1 cellular context compared by ENCODE assay signal in genomic region chr16:4693296-4693955, GRCh38.
A peak's percentile ranks its signal among the peaks of the same experiment; 100 is the strongest.
TF ChIP-seq lines count a peak whose summit lies in the region.

Gene NUDT16L1, plus strand, starts transcription at chr16:4693562. Its CDS starts 165 bp downstream, at chr16:4693727.

TF ChIP-seq in HepG2, 621 proteins besides CTCF, POLR2A, EP300 and RAD21 (continued from another document and continues in another):
- TF ChIP-seq, protein P1, sequence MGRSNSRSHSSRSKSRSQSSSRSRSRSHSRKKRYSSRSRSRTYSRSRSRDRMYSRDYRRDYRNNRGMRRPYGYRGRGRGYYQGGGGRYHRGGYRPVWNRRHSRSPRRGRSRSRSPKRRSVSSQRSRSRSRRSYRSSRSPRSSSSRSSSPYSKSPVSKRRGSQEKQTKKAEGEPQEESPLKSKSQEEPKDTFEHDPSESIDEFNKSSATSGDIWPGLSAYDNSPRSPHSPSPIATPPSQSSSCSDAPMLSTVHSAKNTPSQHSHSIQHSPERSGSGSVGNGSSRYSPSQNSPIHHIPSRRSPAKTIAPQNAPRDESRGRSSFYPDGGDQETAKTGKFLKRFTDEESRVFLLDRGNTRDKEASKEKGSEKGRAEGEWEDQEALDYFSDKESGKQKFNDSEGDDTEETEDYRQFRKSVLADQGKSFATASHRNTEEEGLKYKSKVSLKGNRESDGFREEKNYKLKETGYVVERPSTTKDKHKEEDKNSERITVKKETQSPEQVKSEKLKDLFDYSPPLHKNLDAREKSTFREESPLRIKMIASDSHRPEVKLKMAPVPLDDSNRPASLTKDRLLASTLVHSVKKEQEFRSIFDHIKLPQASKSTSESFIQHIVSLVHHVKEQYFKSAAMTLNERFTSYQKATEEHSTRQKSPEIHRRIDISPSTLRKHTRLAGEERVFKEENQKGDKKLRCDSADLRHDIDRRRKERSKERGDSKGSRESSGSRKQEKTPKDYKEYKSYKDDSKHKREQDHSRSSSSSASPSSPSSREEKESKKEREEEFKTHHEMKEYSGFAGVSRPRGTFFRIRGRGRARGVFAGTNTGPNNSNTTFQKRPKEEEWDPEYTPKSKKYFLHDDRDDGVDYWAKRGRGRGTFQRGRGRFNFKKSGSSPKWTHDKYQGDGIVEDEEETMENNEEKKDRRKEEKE (IDR thresholded peaks at IDR 0.05) = no peak
- TF ChIP-seq MAFG (CRISPR knock-in tag; IDR thresholded peaks at IDR 0.05) (no peak), GPBP1L1 (CRISPR knock-in tag; IDR thresholded peaks at IDR 0.05) (no peak), FLYWCH1 (CRISPR knock-in tag; IDR thresholded peaks at IDR 0.05) (no peak), KLF13 (CRISPR knock-in tag; IDR thresholded peaks at IDR 0.05) (no peak), RBFOX2 (IDR thresholded peaks at IDR 0.05; ENCODE audit: low read depth, low read length) (peak; percentile 91), ARNT2 (CRISPR knock-in tag; IDR thresholded peaks at IDR 0.05; ENCODE audit: low read depth) (peak; percentile 65), HNRNPLL (IDR thresholded peaks at IDR 0.05; ENCODE audit: low read depth, low read length, poor library complexity, severe bottlenecking) (peak; percentile 67), ZEB1 (IDR thresholded peaks at IDR 0.05; ENCODE audit: insufficient replicate concordance, low read depth) (no peak), ZNF143 (CRISPR knock-in tag; IDR thresholded peaks at IDR 0.05) (no peak), ZNF333 (CRISPR knock-in tag; IDR thresholded peaks at IDR 0.05; ENCODE audit: borderline replicate concordance) (no peak; the same call in 1 of the 2 replicates), SOX6 (IDR thresholded peaks at IDR 0.05) (no peak), SOX6 (CRISPR knock-in tag; IDR thresholded peaks at IDR 0.05) (no peak; the same call in 1 of the 2 replicates), PCBP1 (IDR thresholded peaks at IDR 0.05; ENCODE audit: borderline replicate concordance, low read depth, low read length) (no peak), MBNL3 (CRISPR knock-in tag; conservative IDR thresholded peaks at IDR 0.05) (no peak), NRL (CRISPR knock-in tag; IDR thresholded peaks at IDR 0.05; ENCODE audit: borderline replicate concordance) (peak; percentile 51; the same call in 1 of the 2 replicates), ZNF580 (CRISPR knock-in tag; IDR thresholded peaks at IDR 0.05; ENCODE audit: borderline replicate concordance, low read depth) (no peak; the same call in 1 of the 2 replicates), ASH2L (IDR thresholded peaks at IDR 0.05; ENCODE audit: insufficient read length, low read depth, low read length) (no peak), ZNF619 (CRISPR knock-in tag; IDR thresholded peaks at IDR 0.05) (no peak), MAFF (IDR thresholded peaks at IDR 0.05; ENCODE audit: low read depth, low read length) (no peak), PRPF4 (IDR thresholded peaks at IDR 0.05; ENCODE audit: low read depth, low read length, poor library complexity, severe bottlenecking) (no peak), ZBTB46 (CRISPR knock-in tag; IDR thresholded peaks at IDR 0.05; ENCODE audit: borderline replicate concordance) (no peak), RXRA (CRISPR knock-in tag; IDR thresholded peaks at IDR 0.05) (0 out of 2 replicates have a peak, but pooled peaks have one; percentile 29), ZNF20 (CRISPR knock-in tag; IDR thresholded peaks at IDR 0.05) (no peak), ZBTB38 (CRISPR knock-in tag; IDR thresholded peaks at IDR 0.05) (peak; percentile 17; the same call in 1 of the 2 replicates), ZNF660 (CRISPR knock-in tag; IDR thresholded peaks at IDR 0.05; ENCODE audit: borderline replicate concordance, low read depth) (no peak), ZNF350 (CRISPR knock-in tag; IDR thresholded peaks at IDR 0.05; ENCODE audit: borderline replicate concordance, low read depth) (0 out of 2 replicates have a peak, but pooled peaks have one; percentile 17), ZNF121 (CRISPR knock-in tag; IDR thresholded peaks at IDR 0.05) (no peak), JDP2 (CRISPR knock-in tag; IDR thresholded peaks at IDR 0.05; ENCODE audit: borderline replicate concordance) (no peak), ZNF430 (CRISPR knock-in tag; IDR thresholded peaks at IDR 0.05) (no peak), NCOA5 (CRISPR knock-in tag; IDR thresholded peaks at IDR 0.05) (no peak), RFX1 (IDR thresholded peaks at IDR 0.05) (no peak)
- TF ChIP-seq, protein P2, sequence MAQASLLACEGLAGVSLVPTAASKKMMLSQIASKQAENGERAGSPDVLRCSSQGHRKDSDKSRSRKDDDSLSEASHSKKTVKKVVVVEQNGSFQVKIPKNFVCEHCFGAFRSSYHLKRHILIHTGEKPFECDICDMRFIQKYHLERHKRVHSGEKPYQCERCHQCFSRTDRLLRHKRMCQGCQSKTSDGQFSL (CRISPR knock-in tag; IDR thresholded peaks at IDR 0.05) = no peak
- TF ChIP-seq, protein P3, sequence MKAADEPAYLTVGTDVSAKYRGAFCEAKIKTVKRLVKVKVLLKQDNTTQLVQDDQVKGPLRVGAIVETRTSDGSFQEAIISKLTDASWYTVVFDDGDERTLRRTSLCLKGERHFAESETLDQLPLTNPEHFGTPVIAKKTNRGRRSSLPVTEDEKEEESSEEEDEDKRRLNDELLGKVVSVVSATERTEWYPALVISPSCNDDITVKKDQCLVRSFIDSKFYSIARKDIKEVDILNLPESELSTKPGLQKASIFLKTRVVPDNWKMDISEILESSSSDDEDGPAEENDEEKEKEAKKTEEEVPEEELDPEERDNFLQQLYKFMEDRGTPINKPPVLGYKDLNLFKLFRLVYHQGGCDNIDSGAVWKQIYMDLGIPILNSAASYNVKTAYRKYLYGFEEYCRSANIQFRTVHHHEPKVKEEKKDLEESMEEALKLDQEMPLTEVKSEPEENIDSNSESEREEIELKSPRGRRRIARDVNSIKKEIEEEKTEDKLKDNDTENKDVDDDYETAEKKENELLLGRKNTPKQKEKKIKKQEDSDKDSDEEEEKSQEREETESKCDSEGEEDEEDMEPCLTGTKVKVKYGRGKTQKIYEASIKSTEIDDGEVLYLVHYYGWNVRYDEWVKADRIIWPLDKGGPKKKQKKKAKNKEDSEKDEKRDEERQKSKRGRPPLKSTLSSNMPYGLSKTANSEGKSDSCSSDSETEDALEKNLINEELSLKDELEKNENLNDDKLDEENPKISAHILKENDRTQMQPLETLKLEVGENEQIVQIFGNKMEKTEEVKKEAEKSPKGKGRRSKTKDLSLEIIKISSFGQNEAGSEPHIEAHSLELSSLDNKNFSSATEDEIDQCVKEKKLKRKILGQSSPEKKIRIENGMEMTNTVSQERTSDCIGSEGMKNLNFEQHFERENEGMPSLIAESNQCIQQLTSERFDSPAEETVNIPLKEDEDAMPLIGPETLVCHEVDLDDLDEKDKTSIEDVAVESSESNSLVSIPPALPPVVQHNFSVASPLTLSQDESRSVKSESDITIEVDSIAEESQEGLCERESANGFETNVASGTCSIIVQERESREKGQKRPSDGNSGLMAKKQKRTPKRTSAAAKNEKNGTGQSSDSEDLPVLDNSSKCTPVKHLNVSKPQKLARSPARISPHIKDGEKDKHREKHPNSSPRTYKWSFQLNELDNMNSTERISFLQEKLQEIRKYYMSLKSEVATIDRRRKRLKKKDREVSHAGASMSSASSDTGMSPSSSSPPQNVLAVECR (CRISPR knock-in tag; IDR thresholded peaks at IDR 0.05; ENCODE audit: borderline replicate concordance) = peak; percentile 71; the same call in 1 of the 2 replicates
- TF ChIP-seq, protein P4, sequence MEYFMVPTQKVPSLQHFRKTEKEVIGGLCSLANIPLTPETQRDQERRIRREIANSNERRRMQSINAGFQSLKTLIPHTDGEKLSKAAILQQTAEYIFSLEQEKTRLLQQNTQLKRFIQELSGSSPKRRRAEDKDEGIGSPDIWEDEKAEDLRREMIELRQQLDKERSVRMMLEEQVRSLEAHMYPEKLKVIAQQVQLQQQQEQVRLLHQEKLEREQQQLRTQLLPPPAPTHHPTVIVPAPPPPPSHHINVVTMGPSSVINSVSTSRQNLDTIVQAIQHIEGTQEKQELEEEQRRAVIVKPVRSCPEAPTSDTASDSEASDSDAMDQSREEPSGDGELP (IDR thresholded peaks at IDR 0.05; ENCODE audit: borderline replicate concordance, low read depth) = no peak
- TF ChIP-seq, protein P5, sequence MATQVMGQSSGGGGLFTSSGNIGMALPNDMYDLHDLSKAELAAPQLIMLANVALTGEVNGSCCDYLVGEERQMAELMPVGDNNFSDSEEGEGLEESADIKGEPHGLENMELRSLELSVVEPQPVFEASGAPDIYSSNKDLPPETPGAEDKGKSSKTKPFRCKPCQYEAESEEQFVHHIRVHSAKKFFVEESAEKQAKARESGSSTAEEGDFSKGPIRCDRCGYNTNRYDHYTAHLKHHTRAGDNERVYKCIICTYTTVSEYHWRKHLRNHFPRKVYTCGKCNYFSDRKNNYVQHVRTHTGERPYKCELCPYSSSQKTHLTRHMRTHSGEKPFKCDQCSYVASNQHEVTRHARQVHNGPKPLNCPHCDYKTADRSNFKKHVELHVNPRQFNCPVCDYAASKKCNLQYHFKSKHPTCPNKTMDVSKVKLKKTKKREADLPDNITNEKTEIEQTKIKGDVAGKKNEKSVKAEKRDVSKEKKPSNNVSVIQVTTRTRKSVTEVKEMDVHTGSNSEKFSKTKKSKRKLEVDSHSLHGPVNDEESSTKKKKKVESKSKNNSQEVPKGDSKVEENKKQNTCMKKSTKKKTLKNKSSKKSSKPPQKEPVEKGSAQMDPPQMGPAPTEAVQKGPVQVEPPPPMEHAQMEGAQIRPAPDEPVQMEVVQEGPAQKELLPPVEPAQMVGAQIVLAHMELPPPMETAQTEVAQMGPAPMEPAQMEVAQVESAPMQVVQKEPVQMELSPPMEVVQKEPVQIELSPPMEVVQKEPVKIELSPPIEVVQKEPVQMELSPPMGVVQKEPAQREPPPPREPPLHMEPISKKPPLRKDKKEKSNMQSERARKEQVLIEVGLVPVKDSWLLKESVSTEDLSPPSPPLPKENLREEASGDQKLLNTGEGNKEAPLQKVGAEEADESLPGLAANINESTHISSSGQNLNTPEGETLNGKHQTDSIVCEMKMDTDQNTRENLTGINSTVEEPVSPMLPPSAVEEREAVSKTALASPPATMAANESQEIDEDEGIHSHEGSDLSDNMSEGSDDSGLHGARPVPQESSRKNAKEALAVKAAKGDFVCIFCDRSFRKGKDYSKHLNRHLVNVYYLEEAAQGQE (IDR thresholded peaks at IDR 0.05; ENCODE audit: borderline replicate concordance in 1 of 2, low read depth in 1 of 2, low read length in 2 of 2) = no peak
- TF ChIP-seq, protein P6, sequence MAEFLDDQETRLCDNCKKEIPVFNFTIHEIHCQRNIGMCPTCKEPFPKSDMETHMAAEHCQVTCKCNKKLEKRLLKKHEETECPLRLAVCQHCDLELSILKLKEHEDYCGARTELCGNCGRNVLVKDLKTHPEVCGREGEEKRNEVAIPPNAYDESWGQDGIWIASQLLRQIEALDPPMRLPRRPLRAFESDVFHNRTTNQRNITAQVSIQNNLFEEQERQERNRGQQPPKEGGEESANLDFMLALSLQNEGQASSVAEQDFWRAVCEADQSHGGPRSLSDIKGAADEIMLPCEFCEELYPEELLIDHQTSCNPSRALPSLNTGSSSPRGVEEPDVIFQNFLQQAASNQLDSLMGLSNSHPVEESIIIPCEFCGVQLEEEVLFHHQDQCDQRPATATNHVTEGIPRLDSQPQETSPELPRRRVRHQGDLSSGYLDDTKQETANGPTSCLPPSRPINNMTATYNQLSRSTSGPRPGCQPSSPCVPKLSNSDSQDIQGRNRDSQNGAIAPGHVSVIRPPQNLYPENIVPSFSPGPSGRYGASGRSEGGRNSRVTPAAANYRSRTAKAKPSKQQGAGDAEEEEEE (CRISPR knock-in tag; IDR thresholded peaks at IDR 0.05; ENCODE audit: borderline replicate concordance) = no peak
- TF ChIP-seq, protein P7, sequence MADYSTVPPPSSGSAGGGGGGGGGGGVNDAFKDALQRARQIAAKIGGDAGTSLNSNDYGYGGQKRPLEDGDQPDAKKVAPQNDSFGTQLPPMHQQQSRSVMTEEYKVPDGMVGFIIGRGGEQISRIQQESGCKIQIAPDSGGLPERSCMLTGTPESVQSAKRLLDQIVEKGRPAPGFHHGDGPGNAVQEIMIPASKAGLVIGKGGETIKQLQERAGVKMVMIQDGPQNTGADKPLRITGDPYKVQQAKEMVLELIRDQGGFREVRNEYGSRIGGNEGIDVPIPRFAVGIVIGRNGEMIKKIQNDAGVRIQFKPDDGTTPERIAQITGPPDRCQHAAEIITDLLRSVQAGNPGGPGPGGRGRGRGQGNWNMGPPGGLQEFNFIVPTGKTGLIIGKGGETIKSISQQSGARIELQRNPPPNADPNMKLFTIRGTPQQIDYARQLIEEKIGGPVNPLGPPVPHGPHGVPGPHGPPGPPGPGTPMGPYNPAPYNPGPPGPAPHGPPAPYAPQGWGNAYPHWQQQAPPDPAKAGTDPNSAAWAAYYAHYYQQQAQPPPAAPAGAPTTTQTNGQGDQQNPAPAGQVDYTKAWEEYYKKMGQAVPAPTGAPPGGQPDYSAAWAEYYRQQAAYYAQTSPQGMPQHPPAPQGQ (CRISPR knock-in tag; IDR thresholded peaks at IDR 0.05; ENCODE audit: borderline replicate concordance) = no peak
- TF ChIP-seq, protein P8, sequence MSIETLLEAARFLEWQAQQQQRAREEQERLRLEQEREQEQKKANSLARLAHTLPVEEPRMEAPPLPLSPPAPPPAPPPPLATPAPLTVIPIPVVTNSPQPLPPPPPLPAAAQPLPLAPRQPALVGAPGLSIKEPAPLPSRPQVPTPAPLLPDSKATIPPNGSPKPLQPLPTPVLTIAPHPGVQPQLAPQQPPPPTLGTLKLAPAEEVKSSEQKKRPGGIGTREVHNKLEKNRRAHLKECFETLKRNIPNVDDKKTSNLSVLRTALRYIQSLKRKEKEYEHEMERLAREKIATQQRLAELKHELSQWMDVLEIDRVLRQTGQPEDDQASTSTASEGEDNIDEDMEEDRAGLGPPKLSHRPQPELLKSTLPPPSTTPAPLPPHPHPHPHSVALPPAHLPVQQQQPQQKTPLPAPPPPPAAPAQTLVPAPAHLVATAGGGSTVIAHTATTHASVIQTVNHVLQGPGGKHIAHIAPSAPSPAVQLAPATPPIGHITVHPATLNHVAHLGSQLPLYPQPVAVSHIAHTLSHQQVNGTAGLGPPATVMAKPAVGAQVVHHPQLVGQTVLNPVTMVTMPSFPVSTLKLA (IDR thresholded peaks at IDR 0.05) = no peak
